In the genomic region with DNA sequence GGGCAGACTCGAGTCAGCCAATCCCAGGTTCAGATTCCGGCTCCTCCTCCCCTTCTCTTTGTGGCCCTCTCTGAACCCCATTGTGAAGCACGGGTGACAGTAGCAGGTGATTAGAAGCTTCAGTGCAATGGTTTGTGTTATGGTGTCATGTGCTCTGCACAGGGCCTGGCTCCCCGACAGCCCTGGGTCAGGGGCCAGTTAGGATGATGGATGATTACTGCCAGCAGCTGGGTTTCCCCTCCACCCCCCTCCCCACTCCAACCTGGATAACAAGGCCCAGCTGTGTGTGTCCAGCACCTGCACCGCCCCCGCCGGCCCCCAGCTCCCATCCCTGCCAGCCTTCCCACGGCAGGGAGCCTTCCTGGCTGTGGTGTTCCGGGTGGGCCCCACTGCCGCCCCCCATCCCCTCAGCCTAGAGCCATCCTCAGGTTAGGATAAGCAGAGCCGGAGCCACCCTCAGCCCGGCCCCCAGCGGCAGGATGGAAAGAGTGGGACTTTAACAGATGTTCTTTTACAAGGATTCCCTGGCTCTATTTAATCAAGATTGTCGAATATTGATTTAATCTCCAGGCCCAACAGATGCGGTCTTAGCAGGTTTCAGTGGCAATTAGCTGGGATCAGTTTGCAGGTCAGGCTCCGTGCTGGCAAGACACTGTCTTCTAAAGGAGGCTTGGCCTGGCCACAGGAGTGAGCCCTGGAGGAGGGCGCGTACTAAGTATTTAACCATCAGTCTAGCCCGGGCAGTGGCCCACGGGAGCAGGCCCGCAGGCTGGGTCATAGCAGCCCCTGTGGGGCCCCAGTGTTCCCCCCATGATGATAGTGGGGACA, we compare ENCODE assay signal across 12 cellular contexts.
DNase-seq lines count a peak whose midpoint lies in the region; ATAC-seq and TF ChIP-seq lines count a peak whose summit lies in the region.
"Had no signal": no experiment of that assay in that cellular context is flagged by ENCODE, and none has a peak within 500 bp of the region (broad histone marks: within the 10 kb centered on the region; RNA-seq: fewer than 3 reads in every experiment).

No MANE protein-coding gene starts in this region.

- H3K4me2 ChIP-seq in BLaER1 treated with 17β-estradiol and CSF1 and Interleukin-3, amounts not matched to agents 10 nM and 100 nM: peak overlapping the region in 4 of 11 experiments; percentile 1 to 35 (median 12); a peak in 3 of 22 replicates

- no peak for ATAC-seq in HG03097 (IDR thresholded peaks at IDR 0.05; ENCODE audit: low FRiP score, unreplicated experiment)
- ATAC-seq: activated T-cell treated with anti-CD3 and anti-CD28 coated beads, Interleukin-2, amount 50 U/mL, for 4 hours; stimulated activated effector memory CD8-positive, alpha-beta T cell treated with anti-CD3 and anti-CD28 coated beads, Interleukin-12 subunit alpha, Interleukin-12 subunit beta, amount 100 ng/mL, for 72 hours had no signal

- H3K9me3 ChIP-seq in BLaER1 treated with 17β-estradiol and CSF1 and Interleukin-3, amounts not matched to agents 10 nM and 100 nM (replicated peaks in 1 of 11): no peaks in the 10 kb centered on the region
- H3K9me3 ChIP-seq in WERI-Rb-1 (ENCODE audit: severe bottlenecking): no peaks in the 10 kb centered on the region

- no peaks in the 10 kb centered on the region for H3K27me3 ChIP-seq in BLaER1 treated with 17β-estradiol and CSF1 and Interleukin-3, amounts not matched to agents 10 nM and 100 nM
- H3K27me3 ChIP-seq in WERI-Rb-1 (ENCODE audit: insufficient read depth, low read depth, severe bottlenecking): no peaks in the 10 kb centered on the region

- H4K20me1 ChIP-seq in BLaER1 treated with 17β-estradiol and CSF1 and Interleukin-3, amounts not matched to agents 10 nM and 100 nM: no peaks in the 10 kb centered on the region

- peak overlapping the region in 1 of 3 experiments; percentile 42 for H3K4me3 Mint-ChIP-seq in nephron
- H3K4me3 Mint-ChIP-seq in activated naive CD8-positive, alpha-beta T cell treated with anti-CD3 and anti-CD28 coated beads for 36 hours: no peak overlapping the region
- H3K4me3 Mint-ChIP-seq in activated T-helper 1 cell treated with anti-CD3 and anti-CD28 coated beads, Interleukin-12 subunit alpha, Interleukin-12 subunit beta, Interleukin-2, Interleukin-4 antibody, amounts not matched to agents 30 ng/mL and 10 ng/mL and 1 ng/mL, durations not matched to agents 14 hours and 24 hours and 36 hours: no peak overlapping the region
- H3K4me3 Mint-ChIP-seq: activated T-cell treated with anti-CD3 and anti-CD28 coated beads, Interleukin-2, amount 50 U/mL, for 4 hours; stimulated activated effector memory CD8-positive, alpha-beta T cell treated with anti-CD3 and anti-CD28 coated beads, Interleukin-12 subunit alpha, Interleukin-12 subunit beta, amount 100 ng/mL, for 72 hours; T-helper 1 cell treated with Interleukin-12 subunit alpha and Interleukin-12 subunit beta and Interleukin-4 antibody, amounts not matched to agents 30 μg/mL and 1 μg/mL, for 36 hours had no signal

- 69 to 76% methylated on average over 21 of the region's 21 CpGs for WGBS in lower leg skin, 2 donors

- no peaks in the 10 kb centered on the region for H3K36me3 ChIP-seq in BLaER1 treated with 17β-estradiol and CSF1 and Interleukin-3, amounts not matched to agents 10 nM and 100 nM
- no peaks in the 10 kb centered on the region; the same call in 1 of the 2 replicates for H3K36me3 ChIP-seq in WERI-Rb-1

- intact Hi-C loops in activated T-helper 1 cell treated with anti-CD3 and anti-CD28 coated beads, Interleukin-12 subunit alpha, Interleukin-12 subunit beta, Interleukin-2, Interleukin-4 antibody, amounts not matched to agents 30 ng/mL and 10 ng/mL and 1 ng/mL, durations not matched to agents 14 hours and 24 hours and 36 hours (cut with micrococcal nuclease): no loop called here
- intact Hi-C loops in lower leg skin (cut with DNase I; ENCODE audit: low total_unique reads): no loop called here

- no peaks in the 10 kb centered on the region for H3K27me3 Mint-ChIP-seq in nephron (ENCODE audit: low read depth)
- no peaks in the 10 kb centered on the region for H3K27me3 Mint-ChIP-seq in activated naive CD8-positive, alpha-beta T cell treated with anti-CD3 and anti-CD28 coated beads for 36 hours
- no peaks in the 10 kb centered on the region for H3K27me3 Mint-ChIP-seq in activated T-helper 1 cell treated with anti-CD3 and anti-CD28 coated beads, Interleukin-12 subunit alpha, Interleukin-12 subunit beta, Interleukin-2, Interleukin-4 antibody, amounts not matched to agents 30 ng/mL and 10 ng/mL and 1 ng/mL, durations not matched to agents 14 hours and 24 hours and 36 hours (ENCODE audit: insufficient read depth)

- no peaks in the 10 kb centered on the region for H3K36me3 Mint-ChIP-seq in nephron (ENCODE audit: low read depth)
- H3K36me3 Mint-ChIP-seq in activated naive CD8-positive, alpha-beta T cell treated with anti-CD3 and anti-CD28 coated beads for 36 hours: no peaks in the 10 kb centered on the region
- H3K36me3 Mint-ChIP-seq in activated T-helper 1 cell treated with anti-CD3 and anti-CD28 coated beads, Interleukin-12 subunit alpha, Interleukin-12 subunit beta, Interleukin-2, Interleukin-4 antibody, amounts not matched to agents 30 ng/mL and 10 ng/mL and 1 ng/mL, durations not matched to agents 14 hours and 24 hours and 36 hours (ENCODE audit: low read depth): no peaks in the 10 kb centered on the region
- H3K36me3 Mint-ChIP-seq: stimulated activated effector memory CD8-positive, alpha-beta T cell treated with anti-CD3 and anti-CD28 coated beads, Interleukin-12 subunit alpha, Interleukin-12 subunit beta, amount 100 ng/mL, for 72 hours had no signal

- peak overlapping the region in 8 of 11 experiments; percentile 20 to 52 (median 39); a peak in 14 of 22 replicates for H3K27ac ChIP-seq in BLaER1 treated with 17β-estradiol and CSF1 and Interleukin-3, amounts not matched to agents 10 nM and 100 nM
- peak overlapping the region; percentile 87 for H3K27ac ChIP-seq in WERI-Rb-1

- no peak for TF ChIP-seq CTCF in WERI-Rb-1 (IDR thresholded peaks at IDR 0.05; ENCODE audit: low read depth, low read length)
- TF ChIP-seq CTCF in nephron (IDR thresholded peaks at IDR 0.05; ENCODE audit: unreplicated experiment in 3 of 3): no peak
- TF ChIP-seq CTCF in lower leg skin (IDR thresholded peaks at IDR 0.05): no peak

- no peak for TF ChIP-seq POLR2A in lower leg skin (IDR thresholded peaks at IDR 0.05)

- no peak overlapping the region for H3K4me3 ChIP-seq in BLaER1 treated with 17β-estradiol and CSF1 and Interleukin-3, amounts not matched to agents 10 nM and 100 nM
- no peak overlapping the region for H3K4me3 ChIP-seq in WERI-Rb-1 (ENCODE audit: low read depth, low read length)
- H3K4me3 ChIP-seq in lower leg skin (ENCODE audit: low read depth, poor library complexity, severe bottlenecking): no peak overlapping the region

- DNase-seq in NCI-H187 (lab: John Stamatoyannopoulos, UW) (peak; percentile 55 to 56), WERI-Rb-1 (peak; percentile 89), lower leg skin (ENCODE audit: low spot score in 2 of 2) (no peak)
- DNase-seq in activated naive CD8-positive, alpha-beta T cell treated with anti-CD3 and anti-CD28 coated beads for 36 hours: no peak
- DNase-seq in activated T-helper 1 cell treated with anti-CD3 and anti-CD28 coated beads, Interleukin-12 subunit alpha, Interleukin-12 subunit beta, Interleukin-2, Interleukin-4 antibody, amounts not matched to agents 30 ng/mL and 10 ng/mL and 1 ng/mL, durations not matched to agents 14 hours and 24 hours and 36 hours (ENCODE audit: low spot score): no peak
- DNase-seq: activated T-cell treated with anti-CD3 and anti-CD28 coated beads, Interleukin-2, amount 50 U/mL, for 4 hours; Kasumi-1 had no signal

- peaks cover 29% of the 10 kb centered on the region for H3K4me1 Mint-ChIP-seq in nephron
- peaks cover 3% of the 10 kb centered on the region for H3K4me1 Mint-ChIP-seq in activated naive CD8-positive, alpha-beta T cell treated with anti-CD3 and anti-CD28 coated beads for 36 hours
- peaks cover 19% of the 10 kb centered on the region for H3K4me1 Mint-ChIP-seq in activated T-helper 1 cell treated with anti-CD3 and anti-CD28 coated beads, Interleukin-12 subunit alpha, Interleukin-12 subunit beta, Interleukin-2, Interleukin-4 antibody, amounts not matched to agents 30 ng/mL and 10 ng/mL and 1 ng/mL, durations not matched to agents 14 hours and 24 hours and 36 hours (ENCODE audit: low read depth)
- H3K4me1 Mint-ChIP-seq: stimulated activated effector memory CD8-positive, alpha-beta T cell treated with anti-CD3 and anti-CD28 coated beads, Interleukin-12 subunit alpha, Interleukin-12 subunit beta, amount 100 ng/mL, for 72 hours had no signal

- peaks cover 23 to 59% (median 44%) of the 10 kb centered on the region in 10 experiments for H3K4me1 ChIP-seq in BLaER1 treated with 17β-estradiol and CSF1 and Interleukin-3, amounts not matched to agents 10 nM and 100 nM

- H3K27ac Mint-ChIP-seq in nephron: peak overlapping the region; percentile 67 to 94 (median 91)
- no peak overlapping the region for H3K27ac Mint-ChIP-seq in activated naive CD8-positive, alpha-beta T cell treated with anti-CD3 and anti-CD28 coated beads for 36 hours
- H3K27ac Mint-ChIP-seq in activated T-helper 1 cell treated with anti-CD3 and anti-CD28 coated beads, Interleukin-12 subunit alpha, Interleukin-12 subunit beta, Interleukin-2, Interleukin-4 antibody, amounts not matched to agents 30 ng/mL and 10 ng/mL and 1 ng/mL, durations not matched to agents 14 hours and 24 hours and 36 hours: no peak overlapping the region
- H3K27ac Mint-ChIP-seq: T-helper 1 cell treated with Interleukin-12 subunit alpha and Interleukin-12 subunit beta and Interleukin-4 antibody, amounts not matched to agents 30 μg/mL and 1 μg/mL, for 36 hours had no signal

- no peaks in the 10 kb centered on the region for H3K9me3 Mint-ChIP-seq in nephron
- H3K9me3 Mint-ChIP-seq in activated naive CD8-positive, alpha-beta T cell treated with anti-CD3 and anti-CD28 coated beads for 36 hours: no peaks in the 10 kb centered on the region
- H3K9me3 Mint-ChIP-seq in activated T-helper 1 cell treated with anti-CD3 and anti-CD28 coated beads, Interleukin-12 subunit alpha, Interleukin-12 subunit beta, Interleukin-2, Interleukin-4 antibody, amounts not matched to agents 30 ng/mL and 10 ng/mL and 1 ng/mL, durations not matched to agents 14 hours and 24 hours and 36 hours: no peaks in the 10 kb centered on the region
- H3K9me3 Mint-ChIP-seq: activated T-cell treated with anti-CD3 and anti-CD28 coated beads, Interleukin-2, amount 50 U/mL, for 4 hours; stimulated activated effector memory CD8-positive, alpha-beta T cell treated with anti-CD3 and anti-CD28 coated beads, Interleukin-12 subunit alpha, Interleukin-12 subunit beta, amount 100 ng/mL, for 72 hours; T-helper 1 cell treated with Interleukin-12 subunit alpha and Interleukin-12 subunit beta and Interleukin-4 antibody, amounts not matched to agents 30 μg/mL and 1 μg/mL, for 36 hours had no signal

- H3K9ac ChIP-seq in BLaER1 treated with 17β-estradiol and CSF1 and Interleukin-3, amounts not matched to agents 10 nM and 100 nM: peak overlapping the region in 6 of 11 experiments; percentile 7 to 44 (median 14); a peak in 6 of 22 replicates

Comparison
In these comparisons a context has a peak if more than half of its experiments do, and no peak if none do; other contexts are left out.
1. DNase-seq: peak in NCI-H187 (2 of 2) and WERI-Rb-1 (single experiment); none in activated naive CD8-positive, alpha-beta T cell treated with anti-CD3 and anti-CD28 coated beads for 36 hours (single experiment), activated T-helper 1 cell treated with anti-CD3 and anti-CD28 coated beads, Interleukin-12 subunit alpha, Interleukin-12 subunit beta, Interleukin-2, Interleukin-4 antibody, amounts not matched to agents 30 ng/mL and 10 ng/mL and 1 ng/mL, durations not matched to agents 14 hours and 24 hours and 36 hours (single experiment) and lower leg skin (0 of 2).
2. H3K27ac Mint-ChIP-seq: peak in nephron (3 of 3); none in activated naive CD8-positive, alpha-beta T cell treated with anti-CD3 and anti-CD28 coated beads for 36 hours (single experiment) and activated T-helper 1 cell treated with anti-CD3 and anti-CD28 coated beads, Interleukin-12 subunit alpha, Interleukin-12 subunit beta, Interleukin-2, Interleukin-4 antibody, amounts not matched to agents 30 ng/mL and 10 ng/mL and 1 ng/mL, durations not matched to agents 14 hours and 24 hours and 36 hours (single experiment).